30 cellular contexts compared by ENCODE assay signal in genomic region chr4:3683744-3684421, GRCh38.
"Had no signal": no experiment of that assay in that cellular context is flagged by ENCODE, and none has a peak within 500 bp of the region (broad histone marks: within the 10 kb centered on the region; RNA-seq: fewer than 3 reads in every experiment).

No MANE protein-coding gene starts in this region.

- H3K36me3 Mint-ChIP-seq: activated CD4-positive, alpha-beta memory T cell treated with anti-CD3 and anti-CD28 coated beads for 36 hours; activated naive CD4-positive, alpha-beta T cell treated with anti-CD3 and anti-CD28 coated beads, Interleukin-2, amount 50 U/mL, for 24 hours; memory B cell; naive thymus-derived CD8-positive, alpha-beta T cell had no signal

- H3K4me1 Mint-ChIP-seq: activated CD4-positive, alpha-beta T cell treated with anti-CD3 and anti-CD28 coated beads, Interleukin-2, amount 10 ng/mL, durations not matched to agents 24 days and 14 days; activated naive CD4-positive, alpha-beta T cell treated with anti-CD3 and anti-CD28 coated beads, Interleukin-2, amount 50 U/mL, for 24 hours; activated naive CD8-positive, alpha-beta T cell treated with anti-CD3 and anti-CD28 coated beads, Interleukin-2, amount 50 U/mL, for 24 hours; memory B cell had no signal

- H3K27me3 Mint-ChIP-seq: activated CD4-positive, alpha-beta T cell treated with anti-CD3 and anti-CD28 coated beads, Interleukin-2, amount 10 ng/mL, durations not matched to agents 24 days and 14 days; activated naive CD4-positive, alpha-beta T cell treated with anti-CD3 and anti-CD28 coated beads, Interleukin-2, amount 50 U/mL, for 24 hours; activated naive CD8-positive, alpha-beta T cell treated with anti-CD3 and anti-CD28 coated beads, Interleukin-2, amount 50 U/mL, for 24 hours had no signal

- H3K36me3 ChIP-seq: breast epithelium, esophagus muscularis mucosa, thoracic aorta, uterus, WERI-Rb-1 had no signal

- H3K27ac Mint-ChIP-seq: activated CD4-positive, alpha-beta memory T cell treated with anti-CD3 and anti-CD28 coated beads for 36 hours; activated CD4-positive, alpha-beta T cell treated with anti-CD3 and anti-CD28 coated beads, Interleukin-2, amount 10 ng/mL, durations not matched to agents 24 days and 14 days; activated naive CD4-positive, alpha-beta T cell treated with anti-CD3 and anti-CD28 coated beads, Interleukin-2, amount 50 U/mL, for 24 hours; activated naive CD8-positive, alpha-beta T cell treated with anti-CD3 and anti-CD28 coated beads, Interleukin-2, amount 50 U/mL, for 24 hours; dendritic cell treated with granulocyte-macrophage colony-stimulating factor and Interleukin-4, amounts not matched to agents 40 ng/mL and 50 ng/mL, for 4 days; memory B cell; naive thymus-derived CD8-positive, alpha-beta T cell; progenitor cell of endocrine pancreas; T-helper 1 cell treated with Interleukin-12 subunit alpha and Interleukin-12 subunit beta and Interleukin-4 antibody, amounts not matched to agents 30 μg/mL and 1 μg/mL, for 36 hours had no signal

- ATAC-seq: activated naive CD8-positive, alpha-beta T cell treated with anti-CD3 and anti-CD28 coated beads, Interleukin-2, amount 50 U/mL, for 24 hours; left colon; naive thymus-derived CD8-positive, alpha-beta T cell had no signal

- H3K9me3 ChIP-seq: breast epithelium, esophagus muscularis mucosa, thoracic aorta, uterus had no signal

- H3K4me1 ChIP-seq: breast epithelium, uterus had no signal

- H3K9me3 Mint-ChIP-seq: activated CD4-positive, alpha-beta memory T cell treated with anti-CD3 and anti-CD28 coated beads for 36 hours; activated CD4-positive, alpha-beta T cell treated with anti-CD3 and anti-CD28 coated beads, Interleukin-2, amount 10 ng/mL, durations not matched to agents 24 days and 14 days; activated naive CD4-positive, alpha-beta T cell treated with anti-CD3 and anti-CD28 coated beads, Interleukin-2, amount 50 U/mL, for 24 hours; activated naive CD8-positive, alpha-beta T cell treated with anti-CD3 and anti-CD28 coated beads, Interleukin-2, amount 50 U/mL, for 24 hours; dendritic cell treated with granulocyte-macrophage colony-stimulating factor and Interleukin-4, amounts not matched to agents 40 ng/mL and 50 ng/mL, for 4 days; memory B cell; naive thymus-derived CD8-positive, alpha-beta T cell; T-helper 1 cell treated with Interleukin-12 subunit alpha and Interleukin-12 subunit beta and Interleukin-4 antibody, amounts not matched to agents 30 μg/mL and 1 μg/mL, for 36 hours had no signal

- H3K4me3 ChIP-seq: breast epithelium, esophagus muscularis mucosa, hepatocyte, smooth muscle cell, thoracic aorta, uterus had no signal

- H3K4me3 Mint-ChIP-seq: activated CD4-positive, alpha-beta memory T cell treated with anti-CD3 and anti-CD28 coated beads for 36 hours; activated CD4-positive, alpha-beta T cell treated with anti-CD3 and anti-CD28 coated beads, Interleukin-2, amount 10 ng/mL, durations not matched to agents 24 days and 14 days; activated naive CD4-positive, alpha-beta T cell treated with anti-CD3 and anti-CD28 coated beads, Interleukin-2, amount 50 U/mL, for 24 hours; activated naive CD8-positive, alpha-beta T cell treated with anti-CD3 and anti-CD28 coated beads, Interleukin-2, amount 50 U/mL, for 24 hours; dendritic cell treated with granulocyte-macrophage colony-stimulating factor and Interleukin-4, amounts not matched to agents 40 ng/mL and 50 ng/mL, for 4 days; memory B cell; naive thymus-derived CD8-positive, alpha-beta T cell; T-helper 1 cell treated with Interleukin-12 subunit alpha and Interleukin-12 subunit beta and Interleukin-4 antibody, amounts not matched to agents 30 μg/mL and 1 μg/mL, for 36 hours had no signal

- DNase-seq: activated CD4-positive, alpha-beta memory T cell treated with anti-CD3 and anti-CD28 coated beads for 36 hours; activated CD4-positive, alpha-beta T cell treated with anti-CD3 and anti-CD28 coated beads, Interleukin-2, amount 10 ng/mL, durations not matched to agents 24 days and 14 days; activated CD4-positive, CD25-positive, alpha-beta regulatory T cell treated with anti-CD3 and anti-CD28 coated beads, Interleukin-2, amount 50 U/mL, for 72 hours; activated CD8-positive, alpha-beta memory T cell treated with anti-CD3 and anti-CD28 coated beads, Interleukin-2, amount 50 U/mL, for 4 hours; activated gamma-delta T cell treated with Interleukin-2 at 50 U/mL for 16 hours; activated naive CD8-positive, alpha-beta T cell treated with anti-CD3 and anti-CD28 coated beads, Interleukin-2, amount 50 U/mL, for 24 hours; activated T-cell treated with anti-CD3 and anti-CD28 coated beads, Interleukin-2, amount 50 U/mL, for 1 hour; amygdala; central memory CD4-positive, alpha-beta T cell; foreskin melanocyte; stimulated activated CD4-positive, alpha-beta T cell treated with anti-CD3 and anti-CD28 coated beads, Interleukin-15, amount 100 ng/mL, for 24 hours; stimulated activated CD4-positive, alpha-beta T cell treated with anti-CD3 and anti-CD28 coated beads, Interleukin-2, amount 100 ng/mL, for 24 hours; stimulated activated naive CD4-positive, alpha-beta T cell; SW 1271; T1000; trophoblast cell had no signal

- H3K27me3 ChIP-seq: hepatocyte, uterus had no signal
